8 cellular contexts compared by ENCODE assay signal in the genomic region with DNA sequence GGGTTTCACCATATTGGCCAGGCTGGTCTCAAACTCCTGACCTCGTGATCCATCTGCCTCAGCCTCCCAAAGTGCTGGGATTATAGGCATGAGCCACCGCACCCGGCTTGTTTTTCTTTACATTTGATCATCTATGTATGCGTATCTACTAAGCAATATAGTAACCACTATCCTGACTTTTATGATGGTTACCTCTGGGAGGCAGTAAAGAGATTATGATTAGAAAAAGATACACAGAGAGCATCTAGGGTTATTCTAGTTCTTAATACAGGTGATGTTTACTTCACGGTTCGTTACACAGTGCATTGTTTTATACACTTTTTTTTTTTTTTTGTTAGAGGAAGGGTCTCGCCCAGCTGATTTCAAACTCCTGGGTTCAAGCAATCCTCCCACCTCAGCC. TPM values are rescaled to one million over a fixed set of nuclear protein-coding genes. Genes with fewer than 3 reads are reported as not detected.
"Had no signal": no experiment of that assay in that cellular context is flagged by ENCODE, and none has a peak within 500 bp of the region (broad histone marks: within the 10 kb centered on the region; RNA-seq: fewer than 3 reads in every experiment).

No MANE protein-coding gene starts in this region.

RNA-seq across cellular contexts. Expression of a gene that starts 18.3 kb away (rescaled TPM):
- total RNA-seq: occipital lobe, skeletal muscle tissue had no signal

RNA-seq across cellular contexts. Expression of a gene that starts 28.5 kb away (rescaled TPM):
- total RNA-seq: dermis blood vessel endothelial cell, progenitor cell of endocrine pancreas had no signal

RNA-seq across cellular contexts. Expression of a gene that starts 55.5 kb away (rescaled TPM):
- total RNA-seq: activated CD4-positive, alpha-beta memory T cell treated with anti-CD3 and anti-CD28 coated beads for 36 hours had no signal

RNA-seq across cellular contexts. Expression of a gene that starts 56.9 kb away (rescaled TPM):
- total RNA-seq: activated CD4-positive, alpha-beta memory T cell treated with anti-CD3 and anti-CD28 coated beads for 36 hours; ascending aorta; dermis blood vessel endothelial cell; right atrium auricular region; tibial nerve had no signal
